Comparison of ENCODE assay signal across 8 cellular contexts in the genomic region with DNA sequence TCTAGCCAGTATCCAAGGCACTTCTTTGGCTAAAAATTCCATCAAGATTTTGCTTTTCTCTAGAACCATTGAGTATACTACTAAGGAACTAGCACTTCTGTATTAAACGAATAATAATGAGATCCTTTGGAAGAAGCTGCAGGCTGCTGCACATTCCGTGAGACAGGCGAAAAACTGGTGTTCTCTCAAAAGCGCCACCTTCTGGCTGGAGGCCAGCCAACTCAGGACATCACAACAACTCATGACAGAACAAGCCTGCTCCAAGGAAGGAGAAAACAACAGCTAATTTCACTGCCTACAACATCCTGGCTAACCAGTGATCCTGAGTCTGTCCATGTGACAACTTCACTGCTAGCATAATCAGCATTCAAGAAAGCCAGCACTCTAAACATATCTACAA.
DNase-seq lines count a peak whose midpoint lies in the region; ATAC-seq and TF ChIP-seq lines count a peak whose summit lies in the region.

No MANE protein-coding gene starts in this region.

- no peaks in the 10 kb centered on the region for H3K36me3 ChIP-seq in hepatocyte (replicated peaks; ENCODE audit: insufficient read depth, low read depth)
- no peaks in the 10 kb centered on the region for H3K36me3 ChIP-seq in esophagus squamous epithelium

- no peaks in the 10 kb centered on the region for H3K27me3 ChIP-seq in hepatocyte
- H3K27me3 ChIP-seq in esophagus squamous epithelium = peaks cover 0 to 18% (median 0%) of the 10 kb centered on the region in 4 donors

- DNase-seq in HT-29 (ENCODE audit: low spot score) (peak; percentile 63), hepatocyte (ENCODE audit: low spot score) (peak; percentile 57), esophagus squamous epithelium (lab: John Stamatoyannopoulos, UW) (no peak), GDM1 (lab: John Stamatoyannopoulos, UW) (no peak)
- DNase-seq in activated CD4-positive, alpha-beta T cell treated with anti-CD3 and anti-CD28 coated beads, Interleukin-2, amount 10 ng/mL, durations not matched to agents 7 days and 5 days = peak; percentile 34

- ATAC-seq in GM21447 (IDR thresholded peaks at IDR 0.05; ENCODE audit: unreplicated experiment) = no peak

- H3K27ac Mint-ChIP-seq in activated CD4-positive, alpha-beta T cell treated with anti-CD3 and anti-CD28 coated beads, Interleukin-2, amount 10 ng/mL, durations not matched to agents 7 days and 5 days = no peak overlapping the region

- CTCF ChIA-PET in activated CD4-positive, alpha-beta T cell treated with anti-CD3 and anti-CD28 coated beads, Interleukin-2, amount 10 ng/mL, durations not matched to agents 7 days and 5 days (lab: Charles Lee) = interaction anchor here (1.1 to 1.3 kb wide), 2 partner anchors 43 to 51 kb away, joined by 3 to 4 read pairs; no protein-coding TSS in a partner anchor

- H3K79me2 ChIP-seq in hepatocyte = no peaks in the 10 kb centered on the region

- POLR2A ChIA-PET in activated CD4-positive, alpha-beta T cell treated with anti-CD3 and anti-CD28 coated beads, Interleukin-2, amount 10 ng/mL, durations not matched to agents 7 days and 5 days (lab: Charles Lee) = no interaction called here

- H3K9me3 Mint-ChIP-seq in activated CD4-positive, alpha-beta T cell treated with anti-CD3 and anti-CD28 coated beads, Interleukin-2, amount 10 ng/mL, durations not matched to agents 7 days and 5 days = peaks cover 1% of the 10 kb centered on the region

- no peaks in the 10 kb centered on the region for H3K4me1 Mint-ChIP-seq in activated CD4-positive, alpha-beta T cell treated with anti-CD3 and anti-CD28 coated beads, Interleukin-2, amount 10 ng/mL, durations not matched to agents 7 days and 5 days

- H3K27me3 Mint-ChIP-seq in activated CD4-positive, alpha-beta T cell treated with anti-CD3 and anti-CD28 coated beads, Interleukin-2, amount 10 ng/mL, durations not matched to agents 7 days and 5 days = peaks cover 30% of the 10 kb centered on the region

- H3K27ac ChIP-seq in 22Rv1 = no peak overlapping the region
- no peak overlapping the region for H3K27ac ChIP-seq in hepatocyte
- H3K27ac ChIP-seq in esophagus squamous epithelium = no peak overlapping the region

- TF ChIP-seq CTCF in 22Rv1 (IDR thresholded peaks at IDR 0.05) (peak; percentile 74), GM12872 (IDR thresholded peaks at IDR 0.05; ENCODE audit: insufficient read depth, low read depth, low read length) (peak; percentile 70), hepatocyte (IDR thresholded peaks at IDR 0.05; ENCODE audit: poor library complexity) (peak; percentile 32), esophagus squamous epithelium (IDR thresholded peaks at IDR 0.05) (peak in 1 of 6 experiments; percentile 21)

- H3K4me3 ChIP-seq in hepatocyte = no peak overlapping the region
- no peak overlapping the region for H3K4me3 ChIP-seq in esophagus squamous epithelium

- TF ChIP-seq POLR2A in esophagus squamous epithelium (IDR thresholded peaks at IDR 0.05) = no peak

- no peaks in the 10 kb centered on the region for H3K36me3 Mint-ChIP-seq in activated CD4-positive, alpha-beta T cell treated with anti-CD3 and anti-CD28 coated beads, Interleukin-2, amount 10 ng/mL, durations not matched to agents 7 days and 5 days (ENCODE audit: low read depth)

- H3K4me2 ChIP-seq in hepatocyte = no peak overlapping the region

- intact Hi-C loops in esophagus squamous epithelium (cut with DNase I) = no loop called here

- no peak overlapping the region for H2AFZ ChIP-seq in hepatocyte

- H3K4me3 Mint-ChIP-seq in activated CD4-positive, alpha-beta T cell treated with anti-CD3 and anti-CD28 coated beads, Interleukin-2, amount 10 ng/mL, durations not matched to agents 7 days and 5 days = no peak overlapping the region

- H3K4me1 ChIP-seq in hepatocyte (ENCODE audit: insufficient read depth) = no peaks in the 10 kb centered on the region
- H3K4me1 ChIP-seq in esophagus squamous epithelium = no peaks in the 10 kb centered on the region

- H3K9me3 ChIP-seq in hepatocyte (ENCODE audit: low read depth) = no peaks in the 10 kb centered on the region
- H3K9me3 ChIP-seq in esophagus squamous epithelium = peaks cover 0 to 2% (median 0%) of the 10 kb centered on the region in 3 donors

- WGBS in hepatocyte (ENCODE audit: low lambda C conversion rate, missing lambda C conversion rate) = 53% methylated on average over 4 of the region's 4 CpGs
- WGBS in esophagus squamous epithelium, 2 donors = 41 to 48% methylated on average over 4 of the region's 4 CpGs

- no peaks in the 10 kb centered on the region for H3K9me2 ChIP-seq in hepatocyte (replicated peaks; ENCODE audit: insufficient read depth)

- H4K20me1 ChIP-seq in hepatocyte (ENCODE audit: insufficient read depth, poor library complexity, severe bottlenecking) = no peaks in the 10 kb centered on the region

Comparison
In these comparisons a context has a peak if more than half of its experiments do, and no peak if none do; other contexts are left out.
1. DNase-seq: peak in HT-29 (single experiment), activated CD4-positive, alpha-beta T cell treated with anti-CD3 and anti-CD28 coated beads, Interleukin-2, amount 10 ng/mL, durations not matched to agents 7 days and 5 days (single experiment) and hepatocyte (single experiment); none in esophagus squamous epithelium (single experiment) and GDM1 (single experiment).